In the genomic region with DNA sequence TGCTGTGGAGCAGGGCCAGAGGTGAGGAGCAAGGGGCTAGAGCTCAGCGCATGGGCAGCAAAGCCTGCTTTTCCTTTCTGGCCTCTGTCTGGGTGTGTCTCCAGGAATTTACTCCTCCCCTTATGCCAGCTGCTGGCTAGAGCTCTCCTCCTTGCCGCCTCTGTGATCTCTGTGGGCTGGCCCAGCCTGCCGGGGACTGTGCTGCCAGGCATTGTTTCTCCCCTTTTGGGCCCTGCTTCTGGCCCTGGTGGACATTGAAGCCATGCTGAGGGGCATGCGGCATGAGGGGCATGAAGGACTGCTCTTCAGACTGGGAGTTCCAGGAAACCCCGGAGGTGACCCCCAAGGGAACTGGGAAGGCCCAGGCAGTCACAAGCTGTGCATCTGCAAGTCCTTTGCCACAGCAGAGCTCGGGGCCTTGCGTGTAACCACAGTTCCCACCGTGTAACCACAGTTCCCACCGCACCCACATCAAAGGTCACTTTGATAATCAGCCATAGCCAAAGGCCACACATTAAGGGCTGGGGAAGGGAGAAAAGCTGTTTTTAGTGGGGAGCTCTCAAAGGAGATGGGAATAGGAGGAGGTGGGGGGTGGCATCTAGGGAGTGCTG, we compare ENCODE assay signal across 8 cellular contexts.
A peak's percentile ranks its signal among the peaks of the same experiment; 100 is the strongest.
DNase-seq lines count a peak whose midpoint lies in the region; ATAC-seq, FAIRE-seq and TF ChIP-seq lines count a peak whose summit lies in the region.

No MANE protein-coding gene starts in this region.

- peak; percentile 67 for DNase-seq in GM06990 (ENCODE audit: extremely low read depth, insufficient read length)
- DNase-seq in RWPE2 (ENCODE audit: low spot score) = no peak
- DNase-seq in progenitor cell of endocrine pancreas (ENCODE audit: low spot score, unreplicated experiment) = no peak
- no peak for DNase-seq in NK-92 (lab: John Stamatoyannopoulos, UW; ENCODE audit: unreplicated experiment)
- DNase-seq in D721Med (ENCODE audit: insufficient read length, low spot score) = no peak
- no peak for DNase-seq in WERI-Rb-1

- H3K4me3 Mint-ChIP-seq in progenitor cell of endocrine pancreas (ENCODE audit: low read depth) = peak overlapping the region; percentile 40

- peaks cover 77% of the 10 kb centered on the region for H3K4me1 Mint-ChIP-seq in progenitor cell of endocrine pancreas (ENCODE audit: low read depth)

- H3K27me3 ChIP-seq in GM06990 (replicated peaks; ENCODE audit: control insufficient read depth, insufficient read depth, low read length) (no peaks in the 10 kb centered on the region), RWPE2 (ENCODE audit: insufficient read depth, poor library complexity, severe bottlenecking) (no peaks in the 10 kb centered on the region), esophagus (ENCODE audit: control insufficient read depth in 1 of 2, insufficient read depth in 2 of 2, low read length in 2 of 2) (no peaks in the 10 kb centered on the region), WERI-Rb-1 (ENCODE audit: insufficient read depth, low read depth, severe bottlenecking) (no peaks in the 10 kb centered on the region)

- ATAC-seq in RWPE2 (ENCODE audit: low read depth) (peak; percentile 88), HG03097 (IDR thresholded peaks at IDR 0.05; ENCODE audit: low FRiP score, unreplicated experiment) (no peak)

- no peaks in the 10 kb centered on the region for H3K27me3 Mint-ChIP-seq in progenitor cell of endocrine pancreas

- H3K4me1 ChIP-seq in RWPE2 (ENCODE audit: insufficient read depth, poor library complexity, severe bottlenecking) = peaks cover 15% of the 10 kb centered on the region
- peaks cover 4 to 15% of the 10 kb centered on the region in 2 donors for H3K4me1 ChIP-seq in esophagus (ENCODE audit: control insufficient read depth in 2 of 2, insufficient read depth in 2 of 2, low read length in 1 of 2)

- WGBS in esophagus, 2 donors = 23 to 34% methylated on average over 9 of the region's 9 CpGs

- H3K27ac ChIP-seq in RWPE2 (ENCODE audit: poor library complexity, severe bottlenecking) (no peak overlapping the region), esophagus (ENCODE audit: low read depth in 2 of 2, low read length in 1 of 2) (peak overlapping the region; percentile 69 to 73), WERI-Rb-1 (no peak overlapping the region)

- H3K9me3 ChIP-seq in RWPE2 (ENCODE audit: severe bottlenecking) (no peaks in the 10 kb centered on the region), esophagus (ENCODE audit: control insufficient read depth in 2 of 2, insufficient read depth in 1 of 2, low read depth in 1 of 2, low read length in 1 of 2) (no peaks in the 10 kb centered on the region), WERI-Rb-1 (ENCODE audit: severe bottlenecking) (no peaks in the 10 kb centered on the region)

- no peak for TF ChIP-seq CTCF in GM06990 (IDR thresholded peaks at IDR 0.05; ENCODE audit: insufficient read depth, low read length, poor library complexity, severe bottlenecking)
- no peak for TF ChIP-seq CTCF in RWPE2 (IDR thresholded peaks at IDR 0.05; ENCODE audit: poor library complexity, severe bottlenecking)
- TF ChIP-seq CTCF in progenitor cell of endocrine pancreas (IDR thresholded peaks at IDR 0.05; ENCODE audit: unreplicated experiment) = no peak
- TF ChIP-seq CTCF in D721Med (IDR thresholded peaks at IDR 0.05; ENCODE audit: insufficient read depth, missing control alignments) = no peak
- no peak for TF ChIP-seq CTCF in WERI-Rb-1 (IDR thresholded peaks at IDR 0.05; ENCODE audit: low read depth, low read length)

- H3K36me3 Mint-ChIP-seq in progenitor cell of endocrine pancreas (ENCODE audit: insufficient read depth) = no peaks in the 10 kb centered on the region

- H3K9me3 Mint-ChIP-seq in progenitor cell of endocrine pancreas (ENCODE audit: low read depth) = no peaks in the 10 kb centered on the region

- no peak for FAIRE-seq in D721Med (lab: Jason Lieb, UNC)

- no peaks in the 10 kb centered on the region; the same call in none of the 2 replicates for H3K36me3 ChIP-seq in GM06990 (ENCODE audit: control insufficient read depth, insufficient read depth, low read length)
- no peaks in the 10 kb centered on the region for H3K36me3 ChIP-seq in RWPE2 (ENCODE audit: low read depth)
- no peaks in the 10 kb centered on the region for H3K36me3 ChIP-seq in esophagus (ENCODE audit: control insufficient read depth in 2 of 2, insufficient read depth in 2 of 2, low read length in 1 of 2)
- H3K36me3 ChIP-seq in WERI-Rb-1 = no peaks in the 10 kb centered on the region

- H3K27ac Mint-ChIP-seq in progenitor cell of endocrine pancreas = peak overlapping the region; percentile 90

- H3K4me3 ChIP-seq in GM06990 (replicated peaks; ENCODE audit: low read depth, low read length) (no peak overlapping the region), RWPE2 (ENCODE audit: severe bottlenecking) (no peak overlapping the region), esophagus (ENCODE audit: low read depth in 1 of 2, low read length in 2 of 2) (no peak overlapping the region), WERI-Rb-1 (ENCODE audit: low read depth, low read length) (no peak overlapping the region)

Comparison
In these comparisons a context has a peak if more than half of its experiments do, and no peak if none do; other contexts are left out.
1. H3K27ac ChIP-seq: peak in esophagus (2 of 2); none in RWPE2 (single experiment) and WERI-Rb-1 (single experiment).